In the genomic region with DNA sequence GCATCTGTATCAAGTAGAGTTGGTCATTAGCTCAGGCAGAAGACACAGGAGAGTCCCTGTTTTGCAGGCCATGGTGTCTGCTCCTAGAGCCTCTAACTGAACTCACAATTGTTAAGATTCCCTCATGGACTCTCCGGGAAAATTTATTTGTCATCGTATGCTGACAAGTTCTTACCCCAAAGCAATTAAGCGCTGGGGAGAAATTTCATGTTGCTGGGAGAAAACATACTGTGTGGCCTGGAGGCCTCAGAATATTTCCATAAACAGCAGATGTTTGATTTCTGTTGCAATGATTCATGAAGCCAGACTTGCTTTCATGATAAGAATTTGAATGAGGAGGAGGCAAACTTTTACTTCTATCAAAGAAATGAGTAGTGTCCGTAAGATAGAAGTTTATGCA, we compare ENCODE assay signal across 21 cellular contexts.
DNase-seq lines count a peak whose midpoint lies in the region; ATAC-seq, FAIRE-seq and TF ChIP-seq lines count a peak whose summit lies in the region.
"Had no signal": no experiment of that assay in that cellular context is flagged by ENCODE, and none has a peak within 500 bp of the region (broad histone marks: within the 10 kb centered on the region; RNA-seq: fewer than 3 reads in every experiment).

No MANE protein-coding gene starts in this region.

- H2AFZ ChIP-seq in astrocyte (ENCODE audit: low read depth, low read length) (no peak overlapping the region), mesenchymal stem cell (ENCODE audit: low read depth, low read length) (no peak overlapping the region), smooth muscle cell (ENCODE audit: low read depth) (no peak overlapping the region)

- no peak for TF ChIP-seq CTCF in astrocyte (IDR thresholded peaks at IDR 0.05; ENCODE audit: insufficient read depth, low read depth, low read length)
- TF ChIP-seq CTCF in smooth muscle cell (IDR thresholded peaks at IDR 0.05; ENCODE audit: borderline replicate concordance, insufficient read depth, poor library complexity, severe bottlenecking): no peak
- TF ChIP-seq CTCF in lower leg skin (IDR thresholded peaks at IDR 0.05): no peak
- no peak for TF ChIP-seq CTCF in endodermal cell (conservative IDR thresholded peaks at IDR 0.05)

- H3K4ac ChIP-seq in mesenchymal stem cell (ENCODE audit: low read depth in 1 of 2, low read length in 2 of 2): no peak overlapping the region

- H3K9me3 ChIP-seq in astrocyte (ENCODE audit: insufficient read depth, low read depth, low read length) (peaks cover 3% of the 10 kb centered on the region), mesenchymal stem cell (ENCODE audit: control insufficient read depth, low read length) (peaks cover 2% of the 10 kb centered on the region), smooth muscle cell (replicated peaks; ENCODE audit: low read depth) (no peaks in the 10 kb centered on the region), endodermal cell (ENCODE audit: control insufficient read depth, low read length) (no peaks in the 10 kb centered on the region)
- H3K9me3 ChIP-seq: A549, HAP-1 had no signal

- H3K36me3 Mint-ChIP-seq in astrocyte (ENCODE audit: low read depth, unreplicated experiment) (no peaks in the 10 kb centered on the region), endodermal cell (ENCODE audit: low read depth) (no peaks in the 10 kb centered on the region)
- H3K36me3 Mint-ChIP-seq: CD14-positive monocyte; CD8-positive, alpha-beta T cell had no signal

- H3K4me1 Mint-ChIP-seq in astrocyte (ENCODE audit: low read depth, unreplicated experiment): no peaks in the 10 kb centered on the region
- peaks cover 4% of the 10 kb centered on the region for H3K4me1 Mint-ChIP-seq in endodermal cell
- H3K4me1 Mint-ChIP-seq: CD14-positive monocyte had no signal

- H3K18ac ChIP-seq in mesenchymal stem cell (ENCODE audit: low read depth in 1 of 2, low read length in 2 of 2): no peak overlapping the region

- H3K27me3 Mint-ChIP-seq in astrocyte (ENCODE audit: low read depth, unreplicated experiment) (no peaks in the 10 kb centered on the region), endodermal cell (ENCODE audit: insufficient read depth) (peaks cover 5% of the 10 kb centered on the region)

- no peak overlapping the region for H2BK120ac ChIP-seq in mesenchymal stem cell (ENCODE audit: low read depth, low read length)

- no peak for FAIRE-seq in astrocyte (lab: Jason Lieb, UNC)
- FAIRE-seq: A549, D721Med, G401.6, GM12891, H1, HepG2, HTR-8/SVneo had no signal

- H3K27ac Mint-ChIP-seq in astrocyte (ENCODE audit: unreplicated experiment) (no peak overlapping the region), endodermal cell (no peak overlapping the region)
- H3K27ac Mint-ChIP-seq: CD8-positive, alpha-beta T cell had no signal

- DNase-seq in NCI-H226: peak; percentile 66
- DNase-seq in astrocyte (ENCODE audit: low read depth): peak; percentile 4
- DNase-seq in mesenchymal stem cell: peak; percentile 2
- no peak for DNase-seq in smooth muscle cell (lab: John Stamatoyannopoulos, UW; ENCODE audit: unreplicated experiment)
- DNase-seq in lower leg skin (ENCODE audit: low spot score in 2 of 2): no peak
- DNase-seq in endodermal cell: no peak
- DNase-seq: CD8-positive, alpha-beta T cell; COR-L47; DMS153; DMS79 treated with DMSO at 0.1 percent for 48 hours; EL had no signal

- intact Hi-C loops in lower leg skin (cut with DNase I; ENCODE audit: low total_unique reads): no loop called here

- H3K27me3 ChIP-seq in astrocyte (ENCODE audit: insufficient read depth, low read length) (no peaks in the 10 kb centered on the region), mesenchymal stem cell (ENCODE audit: control insufficient read depth in 1 of 2, insufficient read depth in 1 of 2, low read length in 2 of 2) (no peaks in the 10 kb centered on the region), smooth muscle cell (ENCODE audit: low read depth) (no peaks in the 10 kb centered on the region), endodermal cell (ENCODE audit: control insufficient read depth, insufficient read depth, low read length, poor library complexity, severe bottlenecking) (no peaks in the 10 kb centered on the region)

- H3K79me2 ChIP-seq in astrocyte (ENCODE audit: insufficient read depth, low read length) (no peaks in the 10 kb centered on the region), smooth muscle cell (ENCODE audit: low read depth) (no peaks in the 10 kb centered on the region)

- H2BK12ac ChIP-seq in mesenchymal stem cell (ENCODE audit: low read length in 2 of 2): no peak overlapping the region

- no peak overlapping the region for H3K4me2 ChIP-seq in astrocyte (ENCODE audit: low read length)
- H3K4me2 ChIP-seq in mesenchymal stem cell (ENCODE audit: low read length, poor library complexity, severe bottlenecking): no peak overlapping the region
- H3K4me2 ChIP-seq in smooth muscle cell: peak overlapping the region; percentile 13
- H3K4me2 ChIP-seq: A549 had no signal

- H4K8ac ChIP-seq in mesenchymal stem cell (ENCODE audit: low read length): no peak overlapping the region

- no peaks in the 10 kb centered on the region for H3F3A ChIP-seq in smooth muscle cell (ENCODE audit: low read depth)

- H4K20me1 ChIP-seq in astrocyte (ENCODE audit: insufficient read depth, low read length) (no peaks in the 10 kb centered on the region), smooth muscle cell (ENCODE audit: low read depth) (no peaks in the 10 kb centered on the region)

- no peak overlapping the region for H3K4me3 ChIP-seq in astrocyte (ENCODE audit: insufficient read depth, low read depth, low read length)
- H3K4me3 ChIP-seq in mesenchymal stem cell (ENCODE audit: insufficient read depth in 1 of 2, low read depth in 1 of 2, low read length in 2 of 2): no peak overlapping the region
- H3K4me3 ChIP-seq in smooth muscle cell: no peak overlapping the region
- H3K4me3 ChIP-seq in lower leg skin (ENCODE audit: low read depth, poor library complexity, severe bottlenecking): no peak overlapping the region
- H3K4me3 ChIP-seq in endodermal cell (ENCODE audit: low read length): no peak overlapping the region
- H3K4me3 ChIP-seq: A549, HAP-1 had no signal

- H2AK5ac ChIP-seq in mesenchymal stem cell (ENCODE audit: low read length, severe bottlenecking): no peak overlapping the region

- no peaks in the 10 kb centered on the region for H3K79me1 ChIP-seq in mesenchymal stem cell (replicated peaks; ENCODE audit: low read length, poor library complexity, severe bottlenecking)

- no peak for ATAC-seq in HG02678 (IDR thresholded peaks at IDR 0.05; ENCODE audit: unreplicated experiment)
- ATAC-seq: A549; CD8-positive, alpha-beta T cell; HepG2 had no signal

- no peak overlapping the region for H4K91ac ChIP-seq in mesenchymal stem cell (ENCODE audit: low read length)

- H3K9me3 Mint-ChIP-seq in astrocyte (ENCODE audit: unreplicated experiment) (peaks cover 13% of the 10 kb centered on the region), endodermal cell (peaks cover 7% of the 10 kb centered on the region)

- no peak overlapping the region for H3K4me3 Mint-ChIP-seq in astrocyte (ENCODE audit: unreplicated experiment)
- no peak overlapping the region for H3K4me3 Mint-ChIP-seq in endodermal cell
- H3K4me3 Mint-ChIP-seq: CD14-positive monocyte; CD8-positive, alpha-beta T cell had no signal

- 89% methylated on average over 4 of the region's 4 CpGs for WGBS in mesenchymal stem cell
- 42% methylated on average over 4 of the region's 4 CpGs for WGBS in smooth muscle cell (ENCODE audit: low lambda C conversion rate)
- 42 to 51% methylated on average over 4 of the region's 4 CpGs for WGBS in lower leg skin, 2 donors
- WGBS in endodermal cell (ENCODE audit: insufficient coverage in 1 of 2, insufficient read length in 1 of 2), 2 experiments: 89 to 100% methylated on average over 1 to 4 of the region's 4 CpGs

- no peak overlapping the region for H2BK15ac ChIP-seq in mesenchymal stem cell (ENCODE audit: low read depth, poor library complexity, severe bottlenecking)

- no peaks in the 10 kb centered on the region for H3K4me1 ChIP-seq in astrocyte (ENCODE audit: insufficient read depth, low read length)
- H3K4me1 ChIP-seq in mesenchymal stem cell (ENCODE audit: control insufficient read depth, insufficient read depth, low read depth, low read length): no peaks in the 10 kb centered on the region
- H3K4me1 ChIP-seq in smooth muscle cell (ENCODE audit: low read depth): no peaks in the 10 kb centered on the region
- H3K4me1 ChIP-seq in endodermal cell (ENCODE audit: control insufficient read depth, insufficient read depth, low read length): no peaks in the 10 kb centered on the region
- H3K4me1 ChIP-seq: A549, HAP-1 had no signal

- H3K36me3 ChIP-seq in astrocyte (ENCODE audit: insufficient read depth, low read length) (no peaks in the 10 kb centered on the region), mesenchymal stem cell (ENCODE audit: control insufficient read depth in 1 of 2, insufficient read depth in 2 of 2, low read depth in 1 of 2, low read length in 2 of 2) (no peaks in the 10 kb centered on the region), smooth muscle cell (ENCODE audit: low read depth) (no peaks in the 10 kb centered on the region), endodermal cell (ENCODE audit: control insufficient read depth, insufficient read depth, low read length) (no peaks in the 10 kb centered on the region)
- H3K36me3 ChIP-seq: HAP-1 had no signal

- H3K27ac ChIP-seq in astrocyte (ENCODE audit: low read depth, low read length) (no peak overlapping the region), mesenchymal stem cell (ENCODE audit: low read length, poor library complexity, severe bottlenecking) (no peak overlapping the region), smooth muscle cell (ENCODE audit: low read depth) (no peak overlapping the region), endodermal cell (ENCODE audit: low read depth, low read length) (no peak overlapping the region)
- H3K27ac ChIP-seq: A549 had no signal

- H3K23ac ChIP-seq in mesenchymal stem cell (ENCODE audit: low read length in 2 of 2): no peak overlapping the region

- no peak for TF ChIP-seq POLR2A in lower leg skin (IDR thresholded peaks at IDR 0.05)

- no peak overlapping the region for H3K14ac ChIP-seq in mesenchymal stem cell (ENCODE audit: low read length in 2 of 2)

- H3K9ac ChIP-seq in astrocyte (ENCODE audit: low read length): no peak overlapping the region
- no peak overlapping the region for H3K9ac ChIP-seq in mesenchymal stem cell (ENCODE audit: low read length)
- no peak overlapping the region for H3K9ac ChIP-seq in smooth muscle cell (ENCODE audit: low read depth)
- no peak overlapping the region for H3K9ac ChIP-seq in endodermal cell (ENCODE audit: extremely low read depth, low read length, poor library complexity, severe bottlenecking)

- H2BK5ac ChIP-seq in mesenchymal stem cell (ENCODE audit: low read depth, low read length, poor library complexity, severe bottlenecking): no peak overlapping the region

Comparison
In these comparisons a context has a peak if more than half of its experiments do, and no peak if none do; other contexts are left out.
1. DNase-seq: peak in NCI-H226 (single experiment), astrocyte (single experiment) and mesenchymal stem cell (single experiment); none in smooth muscle cell (single experiment), lower leg skin (0 of 2) and endodermal cell (single experiment).